ENCODE assay signal across 15 cellular contexts in the genomic region with DNA sequence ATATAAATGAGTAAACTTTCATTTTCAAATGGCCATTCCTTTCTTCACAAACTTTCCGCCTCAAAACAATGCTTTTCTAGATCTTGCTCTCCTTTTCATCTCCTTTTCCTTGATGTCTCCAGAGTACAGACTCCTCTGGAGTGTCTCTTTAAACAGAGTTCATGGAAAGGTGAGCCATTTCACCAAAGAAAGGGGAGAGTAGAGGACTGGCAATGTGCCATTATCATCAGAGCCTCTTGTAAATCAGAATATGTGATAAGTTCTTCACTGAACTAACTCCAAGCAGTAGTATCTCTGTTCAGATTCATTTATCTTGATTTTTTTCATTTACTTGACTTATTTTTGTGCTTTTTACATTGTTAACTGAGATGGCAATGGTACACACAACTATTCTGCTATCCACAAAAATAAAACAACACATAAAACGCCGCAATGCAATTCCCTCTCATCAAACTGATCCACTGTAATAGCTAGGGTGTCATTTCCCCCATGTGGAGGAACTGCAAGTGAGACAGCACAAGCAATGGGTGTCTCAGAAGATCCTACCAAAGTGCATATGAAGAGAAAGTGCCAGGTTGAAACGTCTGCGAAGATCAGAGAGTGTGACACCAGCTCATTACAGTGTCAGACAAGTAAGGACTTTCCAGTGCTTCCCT.
A peak's percentile ranks its signal among the peaks of the same experiment; 100 is the strongest.
DNase-seq lines count a peak whose midpoint lies in the region; FAIRE-seq and TF ChIP-seq lines count a peak whose summit lies in the region.
"Had no signal": no experiment of that assay in that cellular context is flagged by ENCODE, and none has a peak within 500 bp of the region (broad histone marks: within the 10 kb centered on the region; RNA-seq: fewer than 3 reads in every experiment).

No MANE protein-coding gene starts in this region.

- 0 out of 2 replicates have a peak, but pooled peaks cover 3% of the 10 kb centered on the region for H3K4me1 ChIP-seq in Karpas-422 (ENCODE audit: low read length)
- H3K4me1 ChIP-seq in spleen, result peaks cover 5 to 20% (median 14%) of the 10 kb centered on the region in 6 donors
- H3K4me1 ChIP-seq in GM23248 (ENCODE audit: insufficient read depth), result peaks cover 16% of the 10 kb centered on the region

- peaks cover 20% of the 10 kb centered on the region for H3F3A ChIP-seq in GM23248 (ENCODE audit: insufficient read depth)

- H3K9ac ChIP-seq in Karpas-422 (ENCODE audit: low read length), result no peak overlapping the region
- H3K9ac ChIP-seq in GM23248, result no peak overlapping the region

- H3K9me2 ChIP-seq in Karpas-422 (replicated peaks; ENCODE audit: insufficient read depth, low read length) (no peaks in the 10 kb centered on the region), GM23248 (ENCODE audit: insufficient read depth) (no peaks in the 10 kb centered on the region)

- TF ChIP-seq CTCF in bronchial epithelial cell (IDR thresholded peaks at IDR 0.05; ENCODE audit: insufficient read depth, low read length, severe bottlenecking), result no peak
- TF ChIP-seq CTCF in nephron (IDR thresholded peaks at IDR 0.05; ENCODE audit: unreplicated experiment in 3 of 3), result no peak
- TF ChIP-seq CTCF in spleen (IDR thresholded peaks at IDR 0.05 in 8 of 11, conservative IDR thresholded peaks at IDR 0.05 in 3 of 11), result no peak

- in situ Hi-C loops in GM23248 (cut with MboI), result loop anchor here (10.0 to 25.0 kb wide), 3 partner anchors 443 to 750 kb away; no protein-coding TSS in a partner anchor

- peak overlapping the region in 2 of 3 experiments; percentile 28 to 44 for H3K4me3 Mint-ChIP-seq in nephron

- H3K27ac ChIP-seq in Karpas-422 (ENCODE audit: low read length) (no peak overlapping the region), spleen (no peak overlapping the region), GM23248 (no peak overlapping the region)
- H3K27ac ChIP-seq: C4-2B had no signal

- no peaks in the 10 kb centered on the region for H3K27me3 ChIP-seq in Karpas-422 (ENCODE audit: low read length)
- no peaks in the 10 kb centered on the region for H3K27me3 ChIP-seq in bronchial epithelial cell (ENCODE audit: control insufficient read depth, insufficient read depth, low read length)
- no peaks in the 10 kb centered on the region for H3K27me3 ChIP-seq in spleen (replicated peaks in 1 of 7)
- no peaks in the 10 kb centered on the region for H3K27me3 ChIP-seq in GM23248 (replicated peaks; ENCODE audit: insufficient read depth)

- DNase-seq in Karpas-422 (peak; percentile 31), NCI-H69 (lab: John Stamatoyannopoulos, UW) (peak; percentile 46), bronchial epithelial cell (ENCODE audit: low read depth) (no peak), spleen (no peak), GM23248 (no peak), posterior cingulate gyrus (no peak)
- DNase-seq: ACHN, AML-193, DMS79, NCI-H187 treated with DMSO at 0.1 percent for 48 hours, NCI-H774, SHP77 treated with DMSO at 0.1 percent for 48 hours had no signal

- H3K36me3 ChIP-seq in Karpas-422 (ENCODE audit: insufficient read depth, low read length), result no peaks in the 10 kb centered on the region
- no peaks in the 10 kb centered on the region for H3K36me3 ChIP-seq in bronchial epithelial cell (ENCODE audit: control insufficient read depth, insufficient read depth, low read length)
- no peaks in the 10 kb centered on the region for H3K36me3 ChIP-seq in spleen
- no peaks in the 10 kb centered on the region for H3K36me3 ChIP-seq in GM23248 (ENCODE audit: low read depth)

- H2AFZ ChIP-seq in Karpas-422 (ENCODE audit: low read length) (no peak overlapping the region), GM23248 (no peak overlapping the region)

- TF ChIP-seq POLR2A in spleen (IDR thresholded peaks at IDR 0.05), result no peak

- H3K4me1 Mint-ChIP-seq in nephron, result peaks cover 69% of the 10 kb centered on the region

- intact Hi-C loops in spleen (cut with DNase I; ENCODE audit: low total_unique reads) (no loop called here), posterior cingulate gyrus (cut with DNase I) (no loop called here)

- H3K4me2 ChIP-seq in Karpas-422 (ENCODE audit: low read depth, low read length, poor library complexity, severe bottlenecking) (no peak overlapping the region), GM23248 (ENCODE audit: unreplicated experiment) (no peak overlapping the region)

- H3K79me2 ChIP-seq in Karpas-422 (ENCODE audit: low read length) (no peaks in the 10 kb centered on the region), GM23248 (ENCODE audit: insufficient read depth) (no peaks in the 10 kb centered on the region)

- H3K27ac Mint-ChIP-seq in nephron, result peak overlapping the region; percentile 93 to 97 (median 96)

- H3K36me3 Mint-ChIP-seq in nephron (ENCODE audit: low read depth), result peaks cover 4% of the 10 kb centered on the region

- WGBS in spleen, 5 donors, result 86 to 93% (median 88%) methylated on average over 5 of the region's 5 CpGs
- WGBS in GM23248 (ENCODE audit: low coverage in 1 of 2, low lambda C conversion rate in 2 of 2, missing lambda C conversion rate in 2 of 2), 2 experiments, result 97% methylated on average over 5 of the region's 5 CpGs

- H4K20me1 ChIP-seq in Karpas-422 (ENCODE audit: insufficient read depth, low read depth, low read length), result 0 out of 2 replicates have a peak, but pooled peaks cover 9% of the 10 kb centered on the region
- H4K20me1 ChIP-seq in GM23248 (ENCODE audit: insufficient read depth), result no peaks in the 10 kb centered on the region

- peaks cover 2% of the 10 kb centered on the region for H3K9me3 Mint-ChIP-seq in nephron

- no peaks in the 10 kb centered on the region for H3K27me3 Mint-ChIP-seq in nephron (ENCODE audit: low read depth)

- H3K9me3 ChIP-seq in Karpas-422 (ENCODE audit: low read length) (no peaks in the 10 kb centered on the region), spleen (no peaks in the 10 kb centered on the region), GM23248 (ENCODE audit: low read depth) (no peaks in the 10 kb centered on the region)

- H3K4me3 ChIP-seq in Karpas-422 (ENCODE audit: low read length) (no peak overlapping the region), bronchial epithelial cell (ENCODE audit: low read depth, low read length) (no peak overlapping the region), spleen (no peak overlapping the region), GM23248 (no peak overlapping the region)

- FAIRE-seq in bronchial epithelial cell (lab: Jason Lieb, UNC), result peak; percentile 55
- FAIRE-seq: H1 had no signal

Comparison
In these comparisons a context has a peak if more than half of its experiments do, and no peak if none do; other contexts are left out.
1. DNase-seq: peak in Karpas-422 (single experiment) and NCI-H69 (single experiment); none in bronchial epithelial cell (single experiment), spleen (single experiment), GM23248 (single experiment) and posterior cingulate gyrus (0 of 10).